ENCODE assay signal across 8 cellular contexts in genomic region chr9:89483592-89484474, GRCh38. TPM values are rescaled to one million over a fixed set of nuclear protein-coding genes. Genes with fewer than 3 reads are reported as not detected.
A peak's percentile ranks its signal among the peaks of the same experiment; 100 is the strongest.
DNase-seq lines count a peak whose midpoint lies in the region; ATAC-seq and TF ChIP-seq lines count a peak whose summit lies in the region.

No MANE protein-coding gene starts in this region.

- H3K36me3 Mint-ChIP-seq in T-helper 2 cell treated with Interferon-gamma antibody and Interleukin-4, amounts not matched to agents 5 μg/mL and 100 μg/mL, for 36 hours (ENCODE audit: low read depth), result peaks cover 71% of the 10 kb centered on the region

- H3K27me3 Mint-ChIP-seq in T-helper 2 cell treated with Interferon-gamma antibody and Interleukin-4, amounts not matched to agents 5 μg/mL and 100 μg/mL, for 36 hours (ENCODE audit: low read depth), result no peaks in the 10 kb centered on the region

- no peaks in the 10 kb centered on the region for H3K27me3 ChIP-seq in dorsolateral prefrontal cortex

- peaks cover 81% of the 10 kb centered on the region for H3K4me1 Mint-ChIP-seq in T-helper 2 cell treated with Interferon-gamma antibody and Interleukin-4, amounts not matched to agents 5 μg/mL and 100 μg/mL, for 36 hours (ENCODE audit: low read depth)

- H3K4me3 ChIP-seq in dorsolateral prefrontal cortex, result peak overlapping the region in 36 of 59 donors; percentile 8 to 52 (median 26)

- no peak for TF ChIP-seq POLR2A in GM18505 (IDR thresholded peaks at IDR 0.05; ENCODE audit: borderline replicate concordance, extremely low read depth, insufficient read depth, insufficient read length)

- peaks cover 11% of the 10 kb centered on the region for H3K9me3 Mint-ChIP-seq in T-helper 2 cell treated with Interferon-gamma antibody and Interleukin-4, amounts not matched to agents 5 μg/mL and 100 μg/mL, for 36 hours

- H3K4me3 Mint-ChIP-seq in T-helper 2 cell treated with Interferon-gamma antibody and Interleukin-4, amounts not matched to agents 5 μg/mL and 100 μg/mL, for 36 hours, result peak overlapping the region; percentile 89

- peak; percentile 62 for DNase-seq in T-helper 2 cell treated with Interferon-gamma antibody and Interleukin-4, amounts not matched to agents 5 μg/mL and 100 μg/mL, for 36 hours (ENCODE audit: low spot score)
- DNase-seq in dorsolateral prefrontal cortex (peak in 2 of 10 donors; percentile 35 to 60), NCI-H526 treated with DMSO at 0.1 percent for 48 hours (lab: John Stamatoyannopoulos, UW) (no peak), NCI-H1092 (lab: John Stamatoyannopoulos, UW) (no peak), H4 (ENCODE audit: low spot score) (no peak)
- DNase-seq in stimulated activated CD8-positive, alpha-beta memory T cell treated with anti-CD3 and anti-CD28 coated beads, Interleukin-4, amount 100 ng/mL, for 48 hours, result peak; percentile 83

- H3K27ac Mint-ChIP-seq in T-helper 2 cell treated with Interferon-gamma antibody and Interleukin-4, amounts not matched to agents 5 μg/mL and 100 μg/mL, for 36 hours, result peak overlapping the region; percentile 95

- peak; percentile 59 for ATAC-seq in GM18505 (IDR thresholded peaks at IDR 0.05; ENCODE audit: unreplicated experiment)
- ATAC-seq in HG02759 (IDR thresholded peaks at IDR 0.05; ENCODE audit: unreplicated experiment), result peak; percentile 85

- peak overlapping the region; percentile 14 to 95 (median 89) for H3K27ac ChIP-seq in dorsolateral prefrontal cortex

- no peak for TF ChIP-seq CTCF in dorsolateral prefrontal cortex (IDR thresholded peaks at IDR 0.05 in 54 of 56, conservative IDR thresholded peaks at IDR 0.05 in 2 of 56; ENCODE audit: low read depth in 1 of 56, partially characterized antibody in 56 of 56)

- intact Hi-C loops in dorsolateral prefrontal cortex (cut with DNase I), result loop anchor here in 1 of 2 donors (5.0 kb wide), 2 partner anchors 37 to 63 kb away; no protein-coding TSS in a partner anchor

RNA-seq across cellular contexts. Expression of gene SEMA4D, which starts 14.1 kb away (rescaled TPM):
- 100 to 1,000 TPM in 116 of 120 experiments, 10 to 100 TPM in 4; 90.5 to 697 (median 192) TPM for total RNA-seq in dorsolateral prefrontal cortex
- total RNA-seq in H4 (2014; rRNA removed; shearing (Covaris generic)), result 4.8 and 6.3 TPM in 2 replicates

Comparison
In these comparisons a context has a peak if more than half of its experiments do, and no peak if none do; other contexts are left out.
1. DNase-seq: peak in T-helper 2 cell treated with Interferon-gamma antibody and Interleukin-4, amounts not matched to agents 5 μg/mL and 100 μg/mL, for 36 hours (single experiment) and stimulated activated CD8-positive, alpha-beta memory T cell treated with anti-CD3 and anti-CD28 coated beads, Interleukin-4, amount 100 ng/mL, for 48 hours (single experiment); none in NCI-H526 treated with DMSO at 0.1 percent for 48 hours (single experiment), NCI-H1092 (single experiment) and H4 (single experiment).
2. RNA of gene SEMA4D, which starts 14.1 kb away (total RNA-seq): 90.5 to 697 TPM in dorsolateral prefrontal cortex; 4.8 to 6.3 TPM in H4; every median in the first group is over 10 times any median in the second.